ENCODE assay signal across 23 cellular contexts in genomic region chr6:136860043-136860442, GRCh38. TPM values are rescaled to one million over a fixed set of nuclear protein-coding genes. Genes with fewer than 3 reads are reported as not detected.
DNase-seq lines count a peak whose midpoint lies in the region; ATAC-seq and TF ChIP-seq lines count a peak whose summit lies in the region.
"Had no signal": no experiment of that assay in that cellular context is flagged by ENCODE, and none has a peak within 500 bp of the region (broad histone marks: within the 10 kb centered on the region; RNA-seq: fewer than 3 reads in every experiment).

No MANE protein-coding gene starts in this region.

- intact Hi-C loops in Right ventricle myocardium superior (cut with DNase I) (no loop called here), left colon (cut with DNase I, micrococcal nuclease) (no loop called here)

- H3K4me2 ChIP-seq in osteoblast (ENCODE audit: insufficient read depth, low read length) = no peak overlapping the region
- H3K4me2 ChIP-seq: SK-N-SH had no signal

- DNase-seq in M059J (ENCODE audit: low read depth) = peak; percentile 36
- peak; percentile 32 for DNase-seq in NCI-H774 (lab: John Stamatoyannopoulos, UW)
- peak; percentile 3 for DNase-seq in dermis blood vessel endothelial cell
- peak; percentile 22 for DNase-seq in osteoblast (ENCODE audit: insufficient read length, low spot score, missing footprints)
- DNase-seq in KG1 (lab: John Stamatoyannopoulos, UW) = no peak
- DNase-seq in Right ventricle myocardium superior = no peak
- no peak for DNase-seq in left colon
- DNase-seq: C1 segment of cervical spinal cord; CD4-positive, alpha-beta memory T cell; COR-L47; DMS53; MM.1S; NCI-H1048; NCI-H1417 treated with DMSO at 0.1 percent for 48 hours; NCI-H187 treated with DMSO at 0.1 percent for 48 hours; NCI-H446; NCI-H524 treated with DMSO at 0.1 percent for 48 hours; SK-N-SH; SW 1271 had no signal

- H3K27ac ChIP-seq in osteoblast (ENCODE audit: low read depth, low read length) = no peak overlapping the region
- H3K27ac ChIP-seq: RWPE1 had no signal

- TF ChIP-seq CTCF in osteoblast (IDR thresholded peaks at IDR 0.05; ENCODE audit: extremely low read depth, low read depth, low read length) = no peak

- H3K36me3 ChIP-seq in osteoblast (ENCODE audit: insufficient read depth, low read length) = no peaks in the 10 kb centered on the region

- no peaks in the 10 kb centered on the region for H3K27me3 ChIP-seq in osteoblast (ENCODE audit: insufficient read depth, low read length)

- H2AFZ ChIP-seq in osteoblast (ENCODE audit: low read length) = no peak overlapping the region

- H3K4me3 ChIP-seq in osteoblast (ENCODE audit: insufficient read depth, low read length) = no peak overlapping the region
- H3K4me3 ChIP-seq: K562 had no signal

- ATAC-seq in Right ventricle myocardium superior (ENCODE audit: poor library complexity) = no peak
- no peak for ATAC-seq in left colon
- ATAC-seq: HCT116, K562, Panc1 had no signal

- no peaks in the 10 kb centered on the region for H4K20me1 ChIP-seq in osteoblast (ENCODE audit: insufficient read depth, low read length)

- H3K79me2 ChIP-seq in osteoblast (ENCODE audit: insufficient read depth, low read length) = no peaks in the 10 kb centered on the region

- H3K4me1 ChIP-seq in osteoblast (ENCODE audit: insufficient read depth, low read length) = no peaks in the 10 kb centered on the region

- no peaks in the 10 kb centered on the region for H3K9me3 ChIP-seq in osteoblast (ENCODE audit: low read depth, low read length)
- H3K9me3 ChIP-seq: SK-N-SH had no signal

RNA-seq across cellular contexts. Expression of gene PEX7, which starts 37.7 kb away (rescaled TPM):
- 13.9 and 23.1 TPM in 2 replicates for total RNA-seq in M059J (2014; rRNA removed; shearing (Covaris generic))
- 5.9 and 7.7 TPM in 2 replicates for total RNA-seq in dermis blood vessel endothelial cell
- 5.4 and 9.1 TPM in 2 replicates for total RNA-seq in osteoblast
- 12.0 TPM for total RNA-seq in Right ventricle myocardium superior
- 10 to 100 TPM in 1 of 2 donors, 1 to 10 TPM in 1; 9.0 to 11.0 TPM for total RNA-seq in left colon

Comparison
In these comparisons a context has a peak if more than half of its experiments do, and no peak if none do; other contexts are left out.
1. DNase-seq: peak in M059J (single experiment), NCI-H774 (single experiment), dermis blood vessel endothelial cell (single experiment) and osteoblast (single experiment); none in KG1 (single experiment), Right ventricle myocardium superior (single experiment) and left colon (0 of 2).